ENCODE assay signal across 18 cellular contexts in genomic region chr16:17076818-17077498, GRCh38.
DNase-seq lines count a peak whose midpoint lies in the region; ATAC-seq, FAIRE-seq and TF ChIP-seq lines count a peak whose summit lies in the region.
"Had no signal": no experiment of that assay in that cellular context is flagged by ENCODE, and none has a peak within 500 bp of the region (broad histone marks: within the 10 kb centered on the region; RNA-seq: fewer than 3 reads in every experiment).

No MANE protein-coding gene starts in this region.

- peaks cover 20% of the 10 kb centered on the region for H3K36me3 Mint-ChIP-seq in stimulated activated memory B cell treated with anti-CD40 and anti-IgM and Interleukin-4, amounts not matched to agents 10 μg/mL and 1 μg/mL and 100 μg/mL, for 72 hours
- H3K36me3 Mint-ChIP-seq: CD14-positive monocyte; CD4-positive, alpha-beta memory T cell had no signal

- no peaks in the 10 kb centered on the region; the same call in 2 of the 3 replicates for H3K79me2 ChIP-seq in K562 (ENCODE audit: control insufficient read depth, insufficient read depth, low read length)
- H3K79me2 ChIP-seq in H1 (ENCODE audit: control insufficient read depth in 1 of 2, insufficient read depth in 2 of 2, low read length in 2 of 2), result no peaks in the 10 kb centered on the region

- DNase-seq in GM18507 (ENCODE audit: extremely low spot score, insufficient read length, low read depth), result no peak
- DNase-seq in K562 (ENCODE audit: extremely low read depth in 1 of 4, low spot score in 3 of 4), result no peak
- DNase-seq in H1 (ENCODE audit: low read depth in 1 of 2, low spot score in 2 of 2), result no peak
- no peak for DNase-seq in activated T-cell treated with anti-CD3 and anti-CD28 coated beads for 4 hours
- no peak for DNase-seq in NCI-H526 (lab: John Stamatoyannopoulos, UW)
- no peak for DNase-seq in NK-92 treated with Interleukin-12 subunit alpha and Interleukin-12 subunit beta, amount 100 ng/mL, for 24 hours (lab: John Stamatoyannopoulos, UW)
- no peak for DNase-seq in cardiac septum (ENCODE audit: low spot score)
- DNase-seq: Calu3; CD4-positive, alpha-beta memory T cell; DMS 273 treated with DMSO at 0.1 percent for 48 hours; GOT3; H9 had no signal

- peaks cover 13% of the 10 kb centered on the region for H3K4me1 Mint-ChIP-seq in stimulated activated memory B cell treated with anti-CD40 and anti-IgM and Interleukin-4, amounts not matched to agents 10 μg/mL and 1 μg/mL and 100 μg/mL, for 72 hours

- peak overlapping the region; percentile 12 for H4K91ac ChIP-seq in H1 (replicated peaks; ENCODE audit: insufficient read length, low read length)

- H4K8ac ChIP-seq in H1 (ENCODE audit: extremely low read depth, insufficient read depth, low read length), result no peak overlapping the region

- BruUV-seq in K562 (replicated peaks; lab: Mats Ljungman, UMichigan), result no TSS peak

- H3K27me3 Mint-ChIP-seq in stimulated activated memory B cell treated with anti-CD40 and anti-IgM and Interleukin-4, amounts not matched to agents 10 μg/mL and 1 μg/mL and 100 μg/mL, for 72 hours, result no peaks in the 10 kb centered on the region
- H3K27me3 Mint-ChIP-seq: CD4-positive, alpha-beta memory T cell had no signal

- H2AFZ ChIP-seq in K562 (ENCODE audit: low read depth, low read length) (no peak overlapping the region), H1 (ENCODE audit: low read length) (no peak overlapping the region)

- H3K27ac ChIP-seq in K562 (ENCODE audit: extremely low read depth, low read depth, low read length), result no peak overlapping the region
- no peak overlapping the region for H3K27ac ChIP-seq in H1 (ENCODE audit: low read depth, low read length)
- H3K27ac ChIP-seq: A549, BLaER1, KMS-11 had no signal

- no peak for TF ChIP-seq CTCF in K562 (IDR thresholded peaks at IDR 0.05 in 2 of 3, conservative IDR thresholded peaks at IDR 0.05 in 1 of 3; ENCODE audit: insufficient read depth in 2 of 3, low read depth in 1 of 3, low read length in 3 of 3)
- no peak for TF ChIP-seq CTCF in H1 (IDR thresholded peaks at IDR 0.05; ENCODE audit: control extremely low read depth in 1 of 3, insufficient read depth in 1 of 3, low read depth in 1 of 3, low read length in 3 of 3)

- H3K36me3 ChIP-seq in K562 (ENCODE audit: control insufficient read depth, insufficient read depth, low read length) (no peaks in the 10 kb centered on the region), H1 (ENCODE audit: control insufficient read depth in 2 of 4, insufficient read depth in 4 of 4, low read length in 3 of 4) (no peaks in the 10 kb centered on the region)
- H3K36me3 ChIP-seq: BLaER1 had no signal

- H3K56ac ChIP-seq in H1 (replicated peaks; ENCODE audit: insufficient read length, low read depth, low read length), result no peak overlapping the region

- H3K23ac ChIP-seq in H1 (ENCODE audit: insufficient read length), result no peak overlapping the region

- peak overlapping the region; percentile 12 for H3K27ac Mint-ChIP-seq in stimulated activated memory B cell treated with anti-CD40 and anti-IgM and Interleukin-4, amounts not matched to agents 10 μg/mL and 1 μg/mL and 100 μg/mL, for 72 hours
- H3K27ac Mint-ChIP-seq: CD4-positive, alpha-beta memory T cell; H9 had no signal

- WGBS in K562 (ENCODE audit: insufficient coverage, low coverage, missing lambda C conversion rate), result 50% methylated on average over 5 of the region's 5 CpGs
- WGBS in H1 (ENCODE audit: extremely low coverage in 1 of 2, insufficient coverage in 1 of 2, insufficient read length in 1 of 2, insufficient replicate concordance in 2 of 2, low coverage in 1 of 2, low lambda C conversion rate in 2 of 2, missing lambda C conversion rate in 1 of 2), 2 experiments, result 93 to 100% methylated on average over 1 to 5 of the region's 5 CpGs

- H3K9ac ChIP-seq in K562 (ENCODE audit: insufficient read depth in 1 of 2, low read depth in 2 of 2, low read length in 2 of 2) (no peak overlapping the region), H1 (replicated peaks in 1 of 4; ENCODE audit: extremely low read depth in 1 of 4, low read depth in 3 of 4, low read length in 3 of 4) (no peak overlapping the region)
- H3K9ac ChIP-seq: BLaER1, KMS-11 had no signal

- no peak for ATAC-seq in K562
- ATAC-seq in stimulated activated memory B cell treated with anti-CD40 and anti-IgM and Interleukin-4, amounts not matched to agents 10 μg/mL and 1 μg/mL and 100 μg/mL, for 72 hours, result no peak
- ATAC-seq: A549 had no signal

- H2BK120ac ChIP-seq in H1 (replicated peaks; ENCODE audit: low read depth, low read length), result no peak overlapping the region

- H3K9me3 ChIP-seq in K562 (replicated peaks; ENCODE audit: control insufficient read depth, insufficient read depth, low read depth, low read length), result no peaks in the 10 kb centered on the region
- peaks cover 0 to 7% of the 10 kb centered on the region in 2 experiments; a peak in 2 of 4 replicates for H3K9me3 ChIP-seq in H1 (ENCODE audit: insufficient read depth in 2 of 2, low read depth in 1 of 2, low read length in 1 of 2)
- H3K9me3 ChIP-seq: A549, BLaER1 had no signal

- no peak overlapping the region for H2BK15ac ChIP-seq in H1 (ENCODE audit: low read length)

- H3K23me2 ChIP-seq in H1 (ENCODE audit: low read depth, low read length), result no peaks in the 10 kb centered on the region

- in situ Hi-C loops in K562 (cut with MboI), result no loop called here

- peak overlapping the region; percentile 44; the same call in 1 of the 2 replicates for H2BK12ac ChIP-seq in H1 (ENCODE audit: low read depth, low read length)

- peak overlapping the region; percentile 58; the same call in 1 of the 2 replicates for H2AK5ac ChIP-seq in H1 (ENCODE audit: low read depth, low read length)

- H3K79me1 ChIP-seq in H1 (ENCODE audit: low read depth, low read length), result no peaks in the 10 kb centered on the region

- TF ChIP-seq RAD21 in K562 (CRISPR knock-in tag; conservative IDR thresholded peaks at IDR 0.05 in 1 of 2, IDR thresholded peaks at IDR 0.05 in 1 of 2) (no peak), H1 (IDR thresholded peaks at IDR 0.05 in 1 of 2, conservative IDR thresholded peaks at IDR 0.05 in 1 of 2; ENCODE audit: low read depth in 2 of 2, low read length in 2 of 2) (no peak)

- POLR2A ChIA-PET in K562 (lab: Yijun Ruan, JAX) (interaction anchor here (1.2 kb wide), 1 partner anchor 8 kb away, joined by 3 read pairs; no protein-coding TSS in a partner anchor), H1 (lab: Charles Lee; ENCODE audit: partially characterized antibody) (interaction anchor here (1.0 kb wide), 1 partner anchor 9 kb away, joined by 3 read pairs; no protein-coding TSS in a partner anchor)

- no peak for TF ChIP-seq POLR2A in K562 (conservative IDR thresholded peaks at IDR 0.05)
- no peak for TF ChIP-seq POLR2A in H1 (IDR thresholded peaks at IDR 0.05; ENCODE audit: control extremely low read depth in 1 of 2, low read depth in 2 of 2, low read length in 2 of 2)

- FAIRE-seq in GM18507 (lab: Jason Lieb, UNC) (peak; percentile 36), K562 (lab: Jason Lieb, UNC) (no peak), H1 (lab: Jason Lieb, UNC) (no peak)
- FAIRE-seq: A549, G401.6 had no signal

- H3K4me2 ChIP-seq in K562 (ENCODE audit: insufficient read depth, low read length) (no peak overlapping the region), H1 (ENCODE audit: insufficient read depth in 1 of 2, low read depth in 2 of 2, low read length in 2 of 2) (no peak overlapping the region)
- H3K4me2 ChIP-seq: A549, BLaER1, KMS-11 had no signal

- H3K9me1 ChIP-seq in K562 (ENCODE audit: control insufficient read depth, insufficient read depth, low read length), result no peaks in the 10 kb centered on the region

- H4K20me1 ChIP-seq in K562 (replicated peaks; ENCODE audit: control insufficient read depth, insufficient read depth, low read length) (peaks cover 18% of the 10 kb centered on the region; the same call in 1 of the 2 replicates), H1 (replicated peaks in 1 of 2; ENCODE audit: control insufficient read depth in 1 of 2, insufficient read depth in 2 of 2, low read length in 2 of 2) (no peaks in the 10 kb centered on the region)
- H4K20me1 ChIP-seq: BLaER1 had no signal

- H3K27me3 ChIP-seq in K562 (ENCODE audit: control insufficient read depth in 2 of 2, insufficient read depth in 2 of 2, low read length in 2 of 2) (no peaks in the 10 kb centered on the region), H1 (replicated peaks in 1 of 4; ENCODE audit: control insufficient read depth in 3 of 4, extremely low read depth in 1 of 4, insufficient read depth in 3 of 4, low read length in 3 of 4) (no peaks in the 10 kb centered on the region)
- H3K27me3 ChIP-seq: BLaER1 had no signal

- no peak overlapping the region for H3K18ac ChIP-seq in H1 (ENCODE audit: extremely low read depth, low read length)

- TF ChIP-seq EP300 in K562 (IDR thresholded peaks at IDR 0.05; ENCODE audit: low read length) (no peak), H1 (IDR thresholded peaks at IDR 0.05; ENCODE audit: borderline replicate concordance in 1 of 2, low read depth in 2 of 2, low read length in 2 of 2) (no peak)

- CTCF ChIA-PET in K562 (lab: Yijun Ruan, JAX; ENCODE audit: low intra/inter-chr PET ratio), result no interaction called here
- CTCF ChIA-PET in H1 (lab: Charles Lee; ENCODE audit: partially characterized antibody), result interaction anchor here (0.6 kb wide), 1 partner anchor 145 kb away, joined by 3 read pairs; no protein-coding TSS in a partner anchor

- H3K4ac ChIP-seq in H1 (replicated peaks; ENCODE audit: insufficient read length, low read depth, low read length), result no peak overlapping the region

- H3K4me3 ChIP-seq in K562 (no peak overlapping the region), H1 (ENCODE audit: extremely low read depth in 1 of 4, insufficient read depth in 2 of 4, low read depth in 3 of 4, low read length in 4 of 4) (no peak overlapping the region)
- H3K4me3 ChIP-seq: A549, BLaER1 had no signal

- H2BK5ac ChIP-seq in H1 (ENCODE audit: low read depth, low read length), result 0 out of 2 replicates have a peak overlapping the region, but pooled peaks have one; percentile 3

- intact Hi-C loops in K562 (cut with micrococcal nuclease) (no loop called here), cardiac septum (cut with DNase I) (no loop called here)

- H3K4me1 ChIP-seq in K562 (replicated peaks in 1 of 2; ENCODE audit: control insufficient read depth in 2 of 2, insufficient read depth in 2 of 2, low read length in 2 of 2) (peaks cover 0 to 8% of the 10 kb centered on the region in 2 experiments; a peak in 2 of 5 replicates), H1 (replicated peaks in 1 of 4; ENCODE audit: control insufficient read depth in 3 of 4, insufficient read depth in 4 of 4, low read length in 3 of 4) (peaks cover 2 to 7% (median 3%) of the 10 kb centered on the region in 4 experiments; a peak in 5 of 7 replicates)
- H3K4me1 ChIP-seq: A549, BLaER1 had no signal

- peaks cover 5% of the 10 kb centered on the region for H3K9me3 Mint-ChIP-seq in stimulated activated memory B cell treated with anti-CD40 and anti-IgM and Interleukin-4, amounts not matched to agents 10 μg/mL and 1 μg/mL and 100 μg/mL, for 72 hours

- no peak overlapping the region for H2BK20ac ChIP-seq in H1 (ENCODE audit: low read length)

- H3K4me3 Mint-ChIP-seq in stimulated activated memory B cell treated with anti-CD40 and anti-IgM and Interleukin-4, amounts not matched to agents 10 μg/mL and 1 μg/mL and 100 μg/mL, for 72 hours, result no peak overlapping the region
- H3K4me3 Mint-ChIP-seq: CD14-positive monocyte; CD4-positive, alpha-beta memory T cell; H9 had no signal

- H3K14ac ChIP-seq in H1 (ENCODE audit: insufficient read length), result no peak overlapping the region

- no peak overlapping the region for H4K5ac ChIP-seq in H1 (ENCODE audit: insufficient read length, low read depth, low read length)
